26 cellular contexts compared by ENCODE assay signal in the genomic region with DNA sequence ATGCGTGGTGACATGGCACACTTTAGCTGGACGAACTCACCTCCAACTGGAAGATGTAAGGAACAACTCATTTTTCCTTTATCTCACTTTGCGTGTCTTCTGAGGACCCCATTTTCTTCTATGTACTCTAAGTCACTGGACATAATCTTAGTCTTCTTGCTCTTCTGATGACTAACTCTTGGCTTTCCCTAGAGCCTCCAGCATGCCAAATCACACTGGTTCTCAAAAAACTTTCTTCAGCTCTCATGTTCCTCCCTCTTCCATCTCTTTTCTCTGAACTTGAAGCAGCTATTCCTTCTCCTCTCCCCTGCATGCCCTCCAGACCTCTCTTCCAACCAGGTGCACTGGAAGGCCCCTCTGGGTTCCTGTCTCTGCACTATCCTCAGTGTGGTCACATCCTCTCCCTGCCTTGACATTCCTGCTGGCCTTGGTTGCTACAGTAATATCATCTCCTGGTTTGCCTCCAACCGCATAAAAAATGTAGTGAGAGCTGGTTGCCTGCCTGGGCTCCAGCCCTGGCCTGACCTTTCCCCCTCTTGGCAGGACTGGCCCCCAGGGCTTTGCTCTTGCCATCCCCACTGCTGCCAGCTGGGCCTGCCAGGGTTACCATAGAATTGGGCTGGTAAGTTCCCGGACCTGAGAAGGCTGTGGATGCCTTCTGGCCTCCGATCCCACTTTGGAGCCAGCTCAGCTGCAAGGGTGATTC. TPM values are rescaled to one million over a fixed set of nuclear protein-coding genes. Genes with fewer than 3 reads are reported as not detected.
A peak's percentile ranks its signal among the peaks of the same experiment; 100 is the strongest.
DNase-seq lines count a peak whose midpoint lies in the region; ATAC-seq lines count a peak whose summit lies in the region.
"Had no signal": no experiment of that assay in that cellular context is flagged by ENCODE, and none has a peak within 500 bp of the region (broad histone marks: within the 10 kb centered on the region; RNA-seq: fewer than 3 reads in every experiment).

No MANE protein-coding gene starts in this region.

- H4K8ac ChIP-seq in mesenchymal stem cell (ENCODE audit: low read length), result no peak overlapping the region

- intact Hi-C loops in activated CD4-positive, alpha-beta memory T cell treated with anti-CD3 and anti-CD28 coated beads for 36 hours (cut with micrococcal nuclease), result no loop called here

- H3K27me3 ChIP-seq in MG63, result no peaks in the 10 kb centered on the region
- H3K27me3 ChIP-seq in mesenchymal stem cell (ENCODE audit: control insufficient read depth in 1 of 2, insufficient read depth in 1 of 2, low read length in 2 of 2), result no peaks in the 10 kb centered on the region
- H3K27me3 ChIP-seq: BLaER1, testis had no signal

- no peak overlapping the region for H4K91ac ChIP-seq in mesenchymal stem cell (ENCODE audit: low read length)

- H3K36me3 ChIP-seq in MG63 (no peaks in the 10 kb centered on the region), mesenchymal stem cell (ENCODE audit: control insufficient read depth in 1 of 2, insufficient read depth in 2 of 2, low read depth in 1 of 2, low read length in 2 of 2) (no peaks in the 10 kb centered on the region)
- H3K36me3 ChIP-seq: BLaER1 had no signal

- peaks cover 14% of the 10 kb centered on the region for H3K9me3 Mint-ChIP-seq in activated T-cell treated with anti-CD3 and anti-CD28 coated beads, Interleukin-2, amount 50 U/mL, for 4 hours
- peaks cover 15% of the 10 kb centered on the region for H3K9me3 Mint-ChIP-seq in activated CD4-positive, alpha-beta memory T cell treated with anti-CD3 and anti-CD28 coated beads for 36 hours

- 94% methylated on average over 6 of the region's 6 CpGs for WGBS in mesenchymal stem cell

- H2AFZ ChIP-seq in mesenchymal stem cell (ENCODE audit: low read depth, low read length), result no peak overlapping the region

- no peak overlapping the region for H2BK12ac ChIP-seq in mesenchymal stem cell (ENCODE audit: low read length in 2 of 2)

- H3K18ac ChIP-seq in mesenchymal stem cell (ENCODE audit: low read depth in 1 of 2, low read length in 2 of 2), result no peak overlapping the region

- peaks cover 2% of the 10 kb centered on the region; the same call in 1 of the 2 replicates for H3K9me3 ChIP-seq in MG63
- no peaks in the 10 kb centered on the region for H3K9me3 ChIP-seq in mesenchymal stem cell (ENCODE audit: control insufficient read depth, low read length)
- H3K9me3 ChIP-seq: testis had no signal

- no peak overlapping the region for H2BK120ac ChIP-seq in mesenchymal stem cell (ENCODE audit: low read depth, low read length)

- H3K36me3 Mint-ChIP-seq in activated T-cell treated with anti-CD3 and anti-CD28 coated beads, Interleukin-2, amount 50 U/mL, for 4 hours (ENCODE audit: insufficient read depth), result no peaks in the 10 kb centered on the region
- no peaks in the 10 kb centered on the region for H3K36me3 Mint-ChIP-seq in activated CD4-positive, alpha-beta memory T cell treated with anti-CD3 and anti-CD28 coated beads for 36 hours
- H3K36me3 Mint-ChIP-seq: stimulated activated effector memory CD8-positive, alpha-beta T cell treated with anti-CD3 and anti-CD28 coated beads, Interleukin-12 subunit alpha, Interleukin-12 subunit beta, amount 100 ng/mL, for 72 hours had no signal

- H3K27ac Mint-ChIP-seq in activated CD4-positive, alpha-beta memory T cell treated with anti-CD3 and anti-CD28 coated beads for 36 hours, result no peak overlapping the region
- H3K27ac Mint-ChIP-seq: activated T-helper 1 cell treated with anti-CD3 and anti-CD28 coated beads, Interleukin-12 subunit alpha, Interleukin-12 subunit beta, Interleukin-2, Interleukin-4 antibody, amounts not matched to agents 30 ng/mL and 10 ng/mL and 1 ng/mL, durations not matched to agents 14 hours and 24 hours and 36 hours; dendritic cell treated with granulocyte-macrophage colony-stimulating factor and Interleukin-4, amounts not matched to agents 40 ng/mL and 50 ng/mL, for 4 days; stimulated activated effector memory CD8-positive, alpha-beta T cell treated with anti-CD3 and anti-CD28 coated beads, Interleukin-12 subunit alpha, Interleukin-12 subunit beta, amount 100 ng/mL, for 72 hours; T-helper 17 cell had no signal

- no peak for ATAC-seq in activated T-cell treated with anti-CD3 and anti-CD28 coated beads, Interleukin-2, amount 50 U/mL, for 4 hours
- ATAC-seq: GM12878; stimulated activated effector memory CD8-positive, alpha-beta T cell treated with anti-CD3 and anti-CD28 coated beads, Interleukin-12 subunit alpha, Interleukin-12 subunit beta, amount 100 ng/mL, for 72 hours; T-helper 17 cell had no signal

- H3K4me3 ChIP-seq in MG63 (no peak overlapping the region), mesenchymal stem cell (ENCODE audit: insufficient read depth in 1 of 2, low read depth in 1 of 2, low read length in 2 of 2) (peak overlapping the region in 1 of 2 experiments; percentile 25)
- H3K4me3 ChIP-seq: BLaER1, GM12878, testis had no signal

- CTCF ChIA-PET in activated CD4-positive, alpha-beta memory T cell treated with anti-CD3 and anti-CD28 coated beads for 36 hours (lab: Charles Lee), result no interaction called here

- H3K79me1 ChIP-seq in mesenchymal stem cell (replicated peaks; ENCODE audit: low read length, poor library complexity, severe bottlenecking), result no peaks in the 10 kb centered on the region

- H3K4ac ChIP-seq in mesenchymal stem cell (ENCODE audit: low read depth in 1 of 2, low read length in 2 of 2), result peak overlapping the region in 1 of 2 experiments; percentile 9

- H3K9ac ChIP-seq in mesenchymal stem cell (ENCODE audit: low read length), result peak overlapping the region; percentile 13
- H3K9ac ChIP-seq: BLaER1 had no signal

- no peak overlapping the region for H3K4me2 ChIP-seq in mesenchymal stem cell (ENCODE audit: low read length, poor library complexity, severe bottlenecking)
- H3K4me2 ChIP-seq: BLaER1 had no signal

- no peaks in the 10 kb centered on the region for H3K4me1 Mint-ChIP-seq in activated T-cell treated with anti-CD3 and anti-CD28 coated beads, Interleukin-2, amount 50 U/mL, for 4 hours (ENCODE audit: low read depth)
- H3K4me1 Mint-ChIP-seq in activated CD4-positive, alpha-beta memory T cell treated with anti-CD3 and anti-CD28 coated beads for 36 hours (ENCODE audit: low read depth), result no peaks in the 10 kb centered on the region
- H3K4me1 Mint-ChIP-seq: central memory CD8-positive, alpha-beta T cell; stimulated activated effector memory CD8-positive, alpha-beta T cell treated with anti-CD3 and anti-CD28 coated beads, Interleukin-12 subunit alpha, Interleukin-12 subunit beta, amount 100 ng/mL, for 72 hours; T-helper 17 cell had no signal

- H2AK5ac ChIP-seq in mesenchymal stem cell (ENCODE audit: low read length, severe bottlenecking), result no peak overlapping the region

- no peak overlapping the region for H3K23ac ChIP-seq in mesenchymal stem cell (ENCODE audit: low read length in 2 of 2)

- no peak overlapping the region for H3K4me3 Mint-ChIP-seq in activated T-cell treated with anti-CD3 and anti-CD28 coated beads, Interleukin-2, amount 50 U/mL, for 4 hours
- H3K4me3 Mint-ChIP-seq in activated CD4-positive, alpha-beta memory T cell treated with anti-CD3 and anti-CD28 coated beads for 36 hours, result no peak overlapping the region
- H3K4me3 Mint-ChIP-seq: activated T-helper 1 cell treated with anti-CD3 and anti-CD28 coated beads, Interleukin-12 subunit alpha, Interleukin-12 subunit beta, Interleukin-2, Interleukin-4 antibody, amounts not matched to agents 30 ng/mL and 10 ng/mL and 1 ng/mL, durations not matched to agents 14 hours and 24 hours and 36 hours; central memory CD8-positive, alpha-beta T cell; dendritic cell treated with granulocyte-macrophage colony-stimulating factor and Interleukin-4, amounts not matched to agents 40 ng/mL and 50 ng/mL, for 4 days; stimulated activated effector memory CD8-positive, alpha-beta T cell treated with anti-CD3 and anti-CD28 coated beads, Interleukin-12 subunit alpha, Interleukin-12 subunit beta, amount 100 ng/mL, for 72 hours; T-helper 17 cell had no signal

- peaks cover 4% of the 10 kb centered on the region for H3K4me1 ChIP-seq in mesenchymal stem cell (ENCODE audit: control insufficient read depth, insufficient read depth, low read depth, low read length)
- H3K4me1 ChIP-seq: BLaER1, testis had no signal

- H3K27ac ChIP-seq in mesenchymal stem cell (ENCODE audit: low read length, poor library complexity, severe bottlenecking), result no peak overlapping the region
- H3K27ac ChIP-seq: BLaER1, testis had no signal

- DNase-seq in Ammon's horn (ENCODE audit: low spot score) (peak; percentile 10), MG63 (peak; percentile 100), mesenchymal stem cell (no peak), stromal cell of bone marrow (ENCODE audit: low read depth) (peak; percentile 65), HK-2 (ENCODE audit: unreplicated experiment) (no peak)
- no peak for DNase-seq in activated T-cell treated with anti-CD3 and anti-CD28 coated beads, Interleukin-2, amount 50 U/mL, for 4 hours
- DNase-seq in activated CD4-positive, alpha-beta memory T cell treated with anti-CD3 and anti-CD28 coated beads for 36 hours, result no peak
- DNase-seq: ACHN; activated CD4-positive, alpha-beta T cell treated with anti-CD3 and anti-CD28 coated beads, Interleukin-2, amount 50 U/mL, for 48 hours; activated naive CD4-positive, alpha-beta T cell treated with Interleukin-2 at 50 U/mL for 16 hours; DMS153; erythroblast; foreskin melanocyte; KG1; kidney glomerular epithelial cell; NCI-H2029 treated with DMSO at 0.1 percent for 48 hours; NCI-H524 treated with DMSO at 0.1 percent for 48 hours; SHP77; T-helper 17 cell; testis had no signal

- POLR2A ChIA-PET in activated CD4-positive, alpha-beta memory T cell treated with anti-CD3 and anti-CD28 coated beads for 36 hours (lab: Charles Lee), result no interaction called here

- no peak overlapping the region for H3K14ac ChIP-seq in mesenchymal stem cell (ENCODE audit: low read length in 2 of 2)

- no peak overlapping the region for H2BK5ac ChIP-seq in mesenchymal stem cell (ENCODE audit: low read depth, low read length, poor library complexity, severe bottlenecking)

- H2BK15ac ChIP-seq in mesenchymal stem cell (ENCODE audit: low read depth, poor library complexity, severe bottlenecking), result no peak overlapping the region

- H3K27me3 Mint-ChIP-seq in activated T-cell treated with anti-CD3 and anti-CD28 coated beads, Interleukin-2, amount 50 U/mL, for 4 hours (ENCODE audit: low read depth), result no peaks in the 10 kb centered on the region
- H3K27me3 Mint-ChIP-seq in activated CD4-positive, alpha-beta memory T cell treated with anti-CD3 and anti-CD28 coated beads for 36 hours, result no peaks in the 10 kb centered on the region
- H3K27me3 Mint-ChIP-seq: central memory CD8-positive, alpha-beta T cell; dendritic cell treated with granulocyte-macrophage colony-stimulating factor and Interleukin-4, amounts not matched to agents 40 ng/mL and 50 ng/mL, for 4 days; T-helper 17 cell had no signal

RNA-seq across cellular contexts. Expression of a gene that starts 44.8 kb away (rescaled TPM):
- total RNA-seq in MG63 (2014; rRNA removed; shearing (Covaris generic); ENCODE audit: low replicate concordance), result 38.8 and 49.5 TPM in 2 replicates
- 7.0 TPM for polyA plus RNA-seq in mesenchymal stem cell (2013, experiment 1 of 2)
- polyA plus RNA-seq in mesenchymal stem cell (2013, experiment 2 of 2), result 6.8 TPM
- total RNA-seq in activated T-cell treated with anti-CD3 and anti-CD28 coated beads, Interleukin-2, amount 50 U/mL, for 4 hours, result under 1 TPM; 0.08 to 0.29 (median 0.25) TPM
- total RNA-seq in activated CD4-positive, alpha-beta memory T cell treated with anti-CD3 and anti-CD28 coated beads for 36 hours, result not detected
- total RNA-seq: activated T-helper 1 cell treated with anti-CD3 and anti-CD28 coated beads, Interleukin-12 subunit alpha, Interleukin-12 subunit beta, Interleukin-2, Interleukin-4 antibody, amounts not matched to agents 30 ng/mL and 10 ng/mL and 1 ng/mL, durations not matched to agents 14 hours and 24 hours and 36 hours; T-helper 17 cell had no signal

Comparison
In these comparisons a context has a peak if more than half of its experiments do, and no peak if none do; other contexts are left out.
1. DNase-seq: peak in Ammon's horn (single experiment), MG63 (single experiment) and stromal cell of bone marrow (single experiment); none in mesenchymal stem cell (single experiment), HK-2 (single experiment), activated T-cell treated with anti-CD3 and anti-CD28 coated beads, Interleukin-2, amount 50 U/mL, for 4 hours (single experiment) and activated CD4-positive, alpha-beta memory T cell treated with anti-CD3 and anti-CD28 coated beads for 36 hours (single experiment).
2. RNA of a gene that starts 44.8 kb away (total RNA-seq): 38.8 to 49.5 TPM in MG63; 0.08 to 0.29 TPM in activated T-cell treated with anti-CD3 and anti-CD28 coated beads, Interleukin-2, amount 50 U/mL, for 4 hours and not detected in activated CD4-positive, alpha-beta memory T cell treated with anti-CD3 and anti-CD28 coated beads for 36 hours; every median in the first group is over 10 times any median in the second.